Comparison of ENCODE assay signal across 15 cellular contexts in genomic region chr11:70700453-70700852, GRCh38.
DNase-seq lines count a peak whose midpoint lies in the region; ATAC-seq, FAIRE-seq and TF ChIP-seq lines count a peak whose summit lies in the region.
"Had no signal": no experiment of that assay in that cellular context is flagged by ENCODE, and none has a peak within 500 bp of the region (broad histone marks: within the 10 kb centered on the region; RNA-seq: fewer than 3 reads in every experiment).

No MANE protein-coding gene starts in this region.

- TF ChIP-seq RAD21 in H1 (IDR thresholded peaks at IDR 0.05 in 1 of 2, conservative IDR thresholded peaks at IDR 0.05 in 1 of 2; ENCODE audit: low read depth in 2 of 2, low read length in 2 of 2), result no peak

- H3K23ac ChIP-seq in H1 (ENCODE audit: insufficient read length), result no peak overlapping the region

- H3K4me3 ChIP-seq in H1 (ENCODE audit: extremely low read depth in 1 of 4, insufficient read depth in 2 of 4, low read depth in 3 of 4, low read length in 4 of 4) (no peak overlapping the region), neural progenitor cell (no peak overlapping the region), spleen (no peak overlapping the region), esophagus squamous epithelium (no peak overlapping the region)
- H3K4me3 ChIP-seq: BLaER1 treated with 17β-estradiol and CSF1 and Interleukin-3, amounts not matched to agents 10 nM and 100 nM; GM12878; GM23338 had no signal

- no peak overlapping the region for H3K4me2 ChIP-seq in H1 (ENCODE audit: insufficient read depth in 1 of 2, low read depth in 2 of 2, low read length in 2 of 2)
- no peak overlapping the region for H3K4me2 ChIP-seq in neural progenitor cell
- H3K4me2 ChIP-seq: GM23338 had no signal

- H3K14ac ChIP-seq in H1 (ENCODE audit: insufficient read length), result no peak overlapping the region

- H3K36me3 ChIP-seq in H1 (ENCODE audit: control insufficient read depth in 2 of 4, insufficient read depth in 4 of 4, low read length in 3 of 4) (no peaks in the 10 kb centered on the region), neural progenitor cell (no peaks in the 10 kb centered on the region), spleen (no peaks in the 10 kb centered on the region), esophagus squamous epithelium (no peaks in the 10 kb centered on the region)
- H3K36me3 ChIP-seq: BLaER1 treated with 17β-estradiol and CSF1 and Interleukin-3, amounts not matched to agents 10 nM and 100 nM had no signal

- H3K27ac Mint-ChIP-seq in neural progenitor cell, result peak overlapping the region; percentile 47
- H3K27ac Mint-ChIP-seq: CD4-positive, alpha-beta T cell; GM23338; IgD-negative memory B cell had no signal

- CTCF ChIA-PET in H1 (lab: Charles Lee; ENCODE audit: partially characterized antibody), result interaction anchor here (0.7 to 1.2 kb wide), 5 partner anchors 14 to 230 kb away, joined by 3 to 7 read pairs (median 3); no protein-coding TSS in a partner anchor

- WGBS in H1 (ENCODE audit: extremely low coverage in 1 of 2, insufficient coverage in 1 of 2, insufficient read length in 1 of 2, insufficient replicate concordance in 2 of 2, low coverage in 1 of 2, low lambda C conversion rate in 2 of 2, missing lambda C conversion rate in 1 of 2), 2 experiments, result 87% methylated on average over 8 of the region's 8 CpGs; no CpG with 5 or more reads in 1 of the 2 experiments
- WGBS in spleen, 5 donors, result 75 to 91% (median 83%) methylated on average over 6 to 8 of the region's 8 CpGs
- WGBS in esophagus squamous epithelium, 2 donors, result 62 to 76% methylated on average over 2 to 5 of the region's 8 CpGs

- H3K9ac ChIP-seq in H1 (replicated peaks in 1 of 4; ENCODE audit: extremely low read depth in 1 of 4, low read depth in 3 of 4, low read length in 3 of 4), result no peak overlapping the region
- H3K9ac ChIP-seq in neural progenitor cell, result no peak overlapping the region
- H3K9ac ChIP-seq: BLaER1 treated with 17β-estradiol and CSF1 and Interleukin-3, amounts not matched to agents 10 nM and 100 nM had no signal

- H3K23me2 ChIP-seq in H1 (ENCODE audit: low read depth, low read length), result peaks cover 7% of the 10 kb centered on the region; the same call in 1 of the 2 replicates

- ATAC-seq in GM21825 (IDR thresholded peaks at IDR 0.05; ENCODE audit: unreplicated experiment), result no peak

- peaks cover 0 to 4% of the 10 kb centered on the region in 2 experiments; a peak in 2 of 4 replicates for H3K9me3 ChIP-seq in H1 (ENCODE audit: insufficient read depth in 2 of 2, low read depth in 1 of 2, low read length in 1 of 2)
- no peaks in the 10 kb centered on the region for H3K9me3 ChIP-seq in neural progenitor cell (ENCODE audit: low read depth)
- no peaks in the 10 kb centered on the region for H3K9me3 ChIP-seq in spleen
- no peaks in the 10 kb centered on the region for H3K9me3 ChIP-seq in esophagus squamous epithelium

- POLR2A ChIA-PET in H1 (lab: Charles Lee; ENCODE audit: partially characterized antibody), result no interaction called here

- no peak overlapping the region for H2BK20ac ChIP-seq in H1 (ENCODE audit: low read length)

- peaks cover 21% of the 10 kb centered on the region for H3K4me1 Mint-ChIP-seq in neural progenitor cell
- H3K4me1 Mint-ChIP-seq: IgD-negative memory B cell had no signal

- no peak overlapping the region for H2AFZ ChIP-seq in H1 (ENCODE audit: low read length)
- H2AFZ ChIP-seq in neural progenitor cell (replicated peaks), result no peak overlapping the region
- H2AFZ ChIP-seq: GM23338 had no signal

- peaks cover 0 to 8% of the 10 kb centered on the region in 2 experiments for H4K20me1 ChIP-seq in H1 (replicated peaks in 1 of 2; ENCODE audit: control insufficient read depth in 1 of 2, insufficient read depth in 2 of 2, low read length in 2 of 2)
- no peaks in the 10 kb centered on the region for H4K20me1 ChIP-seq in neural progenitor cell (ENCODE audit: low read depth)

- H2BK12ac ChIP-seq in H1 (ENCODE audit: low read depth, low read length), result 0 out of 2 replicates have a peak overlapping the region, but pooled peaks have one; percentile 50

- TF ChIP-seq CTCF in C4-2B (conservative IDR thresholded peaks at IDR 0.05), result no peak
- TF ChIP-seq CTCF in H1 (IDR thresholded peaks at IDR 0.05; ENCODE audit: control extremely low read depth in 1 of 3, insufficient read depth in 1 of 3, low read depth in 1 of 3, low read length in 3 of 3), result no peak
- no peak for TF ChIP-seq CTCF in neural progenitor cell (IDR thresholded peaks at IDR 0.05)
- TF ChIP-seq CTCF in spleen (IDR thresholded peaks at IDR 0.05 in 8 of 11, conservative IDR thresholded peaks at IDR 0.05 in 3 of 11), result no peak
- no peak for TF ChIP-seq CTCF in esophagus squamous epithelium (IDR thresholded peaks at IDR 0.05)

- H4K91ac ChIP-seq in H1 (replicated peaks; ENCODE audit: insufficient read length, low read length), result no peak overlapping the region

- no peaks in the 10 kb centered on the region for H3K27me3 ChIP-seq in H1 (replicated peaks in 1 of 4; ENCODE audit: control insufficient read depth in 3 of 4, extremely low read depth in 1 of 4, insufficient read depth in 3 of 4, low read length in 3 of 4)
- no peaks in the 10 kb centered on the region for H3K27me3 ChIP-seq in neural progenitor cell
- H3K27me3 ChIP-seq in spleen (replicated peaks in 1 of 7), result no peaks in the 10 kb centered on the region
- no peaks in the 10 kb centered on the region for H3K27me3 ChIP-seq in esophagus squamous epithelium

- DNase-seq in H1 (ENCODE audit: low read depth in 1 of 2, low spot score in 2 of 2) (no peak), neural progenitor cell (ENCODE audit: low spot score) (no peak), spleen (peak; percentile 51), esophagus squamous epithelium (lab: John Stamatoyannopoulos, UW) (no peak), COLO829 (ENCODE audit: low spot score) (no peak)
- DNase-seq: ACHN; CD4-positive, alpha-beta T cell; DMS79 had no signal

- H3K56ac ChIP-seq in H1 (replicated peaks; ENCODE audit: insufficient read length, low read depth, low read length), result no peak overlapping the region

- H3K27ac ChIP-seq in C4-2B (peak overlapping the region; percentile 85), H1 (ENCODE audit: low read depth, low read length) (no peak overlapping the region), neural progenitor cell (no peak overlapping the region), spleen (no peak overlapping the region), esophagus squamous epithelium (no peak overlapping the region)
- H3K27ac ChIP-seq: BLaER1 treated with 17β-estradiol and CSF1 and Interleukin-3, amounts not matched to agents 10 nM and 100 nM had no signal

- H2BK5ac ChIP-seq in H1 (ENCODE audit: low read depth, low read length), result 0 out of 2 replicates have a peak overlapping the region, but pooled peaks have one; percentile 4

- FAIRE-seq in H1 (lab: Jason Lieb, UNC), result no peak
- FAIRE-seq: GM12878 had no signal

- no peak overlapping the region for H2BK15ac ChIP-seq in H1 (ENCODE audit: low read length)

- H3K4me1 ChIP-seq in H1 (replicated peaks in 1 of 4; ENCODE audit: control insufficient read depth in 3 of 4, insufficient read depth in 4 of 4, low read length in 3 of 4), result peaks cover 0 to 15% (median 3%) of the 10 kb centered on the region in 4 experiments; a peak in 3 of 7 replicates
- peaks cover 20% of the 10 kb centered on the region for H3K4me1 ChIP-seq in neural progenitor cell
- H3K4me1 ChIP-seq in spleen, result peaks cover 0 to 21% (median 2%) of the 10 kb centered on the region in 6 donors
- no peaks in the 10 kb centered on the region for H3K4me1 ChIP-seq in esophagus squamous epithelium

- H3K4ac ChIP-seq in H1 (replicated peaks; ENCODE audit: insufficient read length, low read depth, low read length), result no peak overlapping the region

- H3K79me2 ChIP-seq in H1 (ENCODE audit: control insufficient read depth in 1 of 2, insufficient read depth in 2 of 2, low read length in 2 of 2) (0 out of 4 replicates have a peak, but pooled peaks cover 0 to 7% of the 10 kb centered on the region in 2 experiments), neural progenitor cell (ENCODE audit: low read depth) (no peaks in the 10 kb centered on the region)

- TF ChIP-seq POLR2A in H1 (IDR thresholded peaks at IDR 0.05; ENCODE audit: control extremely low read depth in 1 of 2, low read depth in 2 of 2, low read length in 2 of 2) (no peak), spleen (IDR thresholded peaks at IDR 0.05) (no peak), esophagus squamous epithelium (IDR thresholded peaks at IDR 0.05) (no peak)

- no peaks in the 10 kb centered on the region for H3K36me3 Mint-ChIP-seq in neural progenitor cell
- H3K36me3 Mint-ChIP-seq: IgD-negative memory B cell had no signal

- intact Hi-C loops in spleen (cut with DNase I; ENCODE audit: low total_unique reads), result no loop called here
- intact Hi-C loops in esophagus squamous epithelium (cut with DNase I), result no loop called here

- H3F3A ChIP-seq in neural progenitor cell (ENCODE audit: low read depth), result peaks cover 3% of the 10 kb centered on the region

- H2AK5ac ChIP-seq in H1 (ENCODE audit: low read depth, low read length), result no peak overlapping the region

- no peak overlapping the region for H3K18ac ChIP-seq in H1 (ENCODE audit: extremely low read depth, low read length)

- peaks cover 3% of the 10 kb centered on the region; the same call in 1 of the 2 replicates for H3K79me1 ChIP-seq in H1 (ENCODE audit: low read depth, low read length)

- no peak overlapping the region for H3K4me3 Mint-ChIP-seq in neural progenitor cell
- H3K4me3 Mint-ChIP-seq: CD4-positive, alpha-beta T cell; GM23338; H9 had no signal

- TF ChIP-seq EP300 in H1 (IDR thresholded peaks at IDR 0.05; ENCODE audit: borderline replicate concordance in 1 of 2, low read depth in 2 of 2, low read length in 2 of 2), result no peak

- H4K8ac ChIP-seq in H1 (ENCODE audit: extremely low read depth, insufficient read depth, low read length), result peak overlapping the region; percentile 82; the same call in 1 of the 2 replicates

- peaks cover 2% of the 10 kb centered on the region for H3K9me3 Mint-ChIP-seq in neural progenitor cell
- H3K9me3 Mint-ChIP-seq: CD4-positive, alpha-beta T cell; GM23338 had no signal

- no peaks in the 10 kb centered on the region for H3K27me3 Mint-ChIP-seq in neural progenitor cell (ENCODE audit: insufficient read depth, low read depth)
- H3K27me3 Mint-ChIP-seq: CD4-positive, alpha-beta T cell; IgD-negative memory B cell had no signal

- no peak overlapping the region for H2BK120ac ChIP-seq in H1 (replicated peaks; ENCODE audit: low read depth, low read length)

- H4K5ac ChIP-seq in H1 (ENCODE audit: insufficient read length, low read depth, low read length), result no peak overlapping the region

TF ChIP-seq in H1, 55 proteins besides CTCF, POLR2A, EP300 and RAD21:
- TF ChIP-seq TAF7 (optimal IDR thresholded peaks at IDR 0.05; ENCODE audit: borderline replicate concordance, low read depth, low read length), result no peak
- no peak for TF ChIP-seq POLR2AphosphoS5 (IDR thresholded peaks at IDR 0.05; ENCODE audit: low read depth, low read length)
- TF ChIP-seq RFX5 (IDR thresholded peaks at IDR 0.05; ENCODE audit: borderline replicate concordance, low read depth, low read length), result no peak
